In the genomic region with DNA sequence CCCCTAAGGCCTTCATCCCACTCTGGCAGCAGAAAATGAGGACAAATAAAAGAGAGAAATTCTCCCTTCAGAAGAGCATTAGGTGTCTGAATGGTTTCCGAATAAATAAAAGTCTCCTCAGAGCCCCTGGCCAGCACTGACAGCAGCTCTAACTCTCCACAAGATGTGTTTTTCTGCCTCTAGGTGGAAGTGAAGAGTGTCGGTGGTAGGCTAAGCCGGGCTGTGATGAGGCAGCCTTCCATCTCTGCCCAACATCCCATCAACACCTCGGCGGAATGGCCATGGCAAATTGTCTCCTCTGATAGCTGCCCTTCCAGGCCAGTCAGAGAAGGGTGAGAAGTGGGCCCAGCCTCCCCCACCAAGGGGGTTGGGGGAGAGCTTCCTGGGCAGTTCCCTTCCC, we compare ENCODE assay signal across 2 cellular contexts.
TF ChIP-seq lines count a peak whose summit lies in the region.

No MANE protein-coding gene starts in this region.

TF ChIP-seq in A549, 52 proteins besides CTCF, POLR2A, EP300 and RAD21 (continued from another document):
- TF ChIP-seq, protein P1, sequence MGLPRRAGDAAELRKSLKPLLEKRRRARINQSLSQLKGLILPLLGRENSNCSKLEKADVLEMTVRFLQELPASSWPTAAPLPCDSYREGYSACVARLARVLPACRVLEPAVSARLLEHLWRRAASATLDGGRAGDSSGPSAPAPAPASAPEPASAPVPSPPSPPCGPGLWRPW (IDR thresholded peaks at IDR 0.05): no peak
- TF ChIP-seq GATA3 (IDR thresholded peaks at IDR 0.05; ENCODE audit: borderline replicate concordance) (no peak), JUNB (IDR thresholded peaks at IDR 0.05) (no peak)

TF ChIP-seq in WTC11, 78 proteins besides CTCF, POLR2A, EP300 and RAD21 (continued from another document):
- TF ChIP-seq PRDM15 (CRISPR knock-in tag; IDR thresholded peaks at IDR 0.05) (no peak), ESRRA (CRISPR knock-in tag; IDR thresholded peaks at IDR 0.05; ENCODE audit: borderline replicate concordance) (no peak), ZNF423 (CRISPR knock-in tag; IDR thresholded peaks at IDR 0.05) (no peak)
